25 cellular contexts compared by ENCODE assay signal in the genomic region with DNA sequence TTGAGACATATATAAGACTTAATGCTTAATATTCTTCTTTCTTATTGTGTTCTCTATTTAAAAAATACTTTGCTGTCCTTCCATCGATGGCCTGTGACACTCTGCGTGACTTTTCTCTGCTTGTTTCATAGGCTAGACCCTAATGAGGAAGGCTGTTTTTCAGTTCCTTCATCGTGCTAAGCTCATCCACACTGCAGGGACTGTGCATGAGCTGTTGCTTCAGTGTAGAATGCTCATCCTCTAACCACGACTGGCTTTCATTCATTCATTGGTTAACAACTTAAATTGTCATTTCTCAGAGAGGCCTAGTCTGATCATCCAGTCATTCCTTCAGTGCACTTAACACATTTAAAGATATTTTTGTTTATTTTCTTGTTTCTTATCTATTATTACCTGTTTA.
DNase-seq lines count a peak whose midpoint lies in the region; ATAC-seq, FAIRE-seq and TF ChIP-seq lines count a peak whose summit lies in the region.
"Had no signal": no experiment of that assay in that cellular context is flagged by ENCODE, and none has a peak within 500 bp of the region (broad histone marks: within the 10 kb centered on the region; RNA-seq: fewer than 3 reads in every experiment).

No MANE protein-coding gene starts in this region.

- no peak overlapping the region for H2AFZ ChIP-seq in OCI-LY3 (ENCODE audit: low read depth, low read length)
- H2AFZ ChIP-seq: GM23338 had no signal

- peak overlapping the region; percentile 23; the same call in 1 of the 2 replicates for H3K4me3 ChIP-seq in OCI-LY3 (ENCODE audit: low read length)
- H3K4me3 ChIP-seq: A549; BLaER1 treated with 17β-estradiol and CSF1 and Interleukin-3, amounts not matched to agents 10 nM and 100 nM; GM23338 had no signal

- TF ChIP-seq CTCF in OCI-LY3 (IDR thresholded peaks at IDR 0.05; ENCODE audit: low read depth, low read length), result no peak

- no peak overlapping the region for H3K4me3 Mint-ChIP-seq in stimulated activated memory B cell treated with anti-CD40 and anti-IgM and Interleukin-4, amounts not matched to agents 10 μg/mL and 1 μg/mL and 100 μg/mL, for 72 hours
- H3K4me3 Mint-ChIP-seq: CD14-positive monocyte; CD4-positive, alpha-beta T cell; CD8-positive, alpha-beta memory T cell; GM23338; H9 had no signal

- no peaks in the 10 kb centered on the region for H3K79me2 ChIP-seq in OCI-LY3 (ENCODE audit: low read length)

- H3K4me1 Mint-ChIP-seq in stimulated activated memory B cell treated with anti-CD40 and anti-IgM and Interleukin-4, amounts not matched to agents 10 μg/mL and 1 μg/mL and 100 μg/mL, for 72 hours, result no peaks in the 10 kb centered on the region
- H3K4me1 Mint-ChIP-seq: CD14-positive monocyte; CD8-positive, alpha-beta memory T cell; H9 had no signal

- no peaks in the 10 kb centered on the region for H3K36me3 ChIP-seq in OCI-LY3 (replicated peaks; ENCODE audit: low read depth, low read length)
- H3K36me3 ChIP-seq: BE2C; BLaER1 treated with 17β-estradiol and CSF1 and Interleukin-3, amounts not matched to agents 10 nM and 100 nM had no signal

- peak overlapping the region; percentile 45 for H3K4me2 ChIP-seq in OCI-LY3 (ENCODE audit: low read length)
- H3K4me2 ChIP-seq: A549; BLaER1 treated with 17β-estradiol and CSF1 and Interleukin-3, amounts not matched to agents 10 nM and 100 nM; GM23338 had no signal

- no peaks in the 10 kb centered on the region for H3K27me3 ChIP-seq in OCI-LY3 (ENCODE audit: low read depth, low read length)
- H3K27me3 ChIP-seq: BE2C; BLaER1 treated with 17β-estradiol and CSF1 and Interleukin-3, amounts not matched to agents 10 nM and 100 nM had no signal

- H3K27ac ChIP-seq in OCI-LY3 (ENCODE audit: low read length), result no peak overlapping the region
- H3K27ac ChIP-seq: A549; BLaER1 treated with 17β-estradiol and CSF1 and Interleukin-3, amounts not matched to agents 10 nM and 100 nM had no signal

- no peaks in the 10 kb centered on the region for H3K9me3 ChIP-seq in OCI-LY3 (ENCODE audit: insufficient read depth, low read length)
- H3K9me3 ChIP-seq: A549; BE2C; BLaER1 treated with 17β-estradiol and CSF1 and Interleukin-3, amounts not matched to agents 10 nM and 100 nM had no signal

- H3K27me3 Mint-ChIP-seq in stimulated activated memory B cell treated with anti-CD40 and anti-IgM and Interleukin-4, amounts not matched to agents 10 μg/mL and 1 μg/mL and 100 μg/mL, for 72 hours, result no peaks in the 10 kb centered on the region
- H3K27me3 Mint-ChIP-seq: CD4-positive, alpha-beta T cell; CD8-positive, alpha-beta memory T cell had no signal

- peaks cover 16% of the 10 kb centered on the region for H3K4me1 ChIP-seq in OCI-LY3 (ENCODE audit: low read length)
- H3K4me1 ChIP-seq: A549, BE2C had no signal

- DNase-seq in GM12891 (ENCODE audit: insufficient read length, low spot score), result no peak
- DNase-seq in NCI-H524 (lab: John Stamatoyannopoulos, UW), result no peak
- DNase-seq in urothelium cell line (ENCODE audit: low spot score), result no peak
- DNase-seq: 8988T; ACHN; AML-193; BE2C; CD4-positive, alpha-beta T cell; CD8-positive, alpha-beta memory T cell; DMS 273 treated with DMSO at 0.1 percent for 48 hours; DMS53; DMS79 treated with DMSO at 0.1 percent for 48 hours; GF-D8; H9 had no signal

- H3K9me3 Mint-ChIP-seq in stimulated activated memory B cell treated with anti-CD40 and anti-IgM and Interleukin-4, amounts not matched to agents 10 μg/mL and 1 μg/mL and 100 μg/mL, for 72 hours, result no peaks in the 10 kb centered on the region
- H3K9me3 Mint-ChIP-seq: GM23338 had no signal

- no peak overlapping the region for H3K9ac ChIP-seq in OCI-LY3 (ENCODE audit: low read length)
- H3K9ac ChIP-seq: BLaER1 treated with 17β-estradiol and CSF1 and Interleukin-3, amounts not matched to agents 10 nM and 100 nM had no signal

- no peaks in the 10 kb centered on the region for H3K36me3 Mint-ChIP-seq in stimulated activated memory B cell treated with anti-CD40 and anti-IgM and Interleukin-4, amounts not matched to agents 10 μg/mL and 1 μg/mL and 100 μg/mL, for 72 hours
- H3K36me3 Mint-ChIP-seq: CD14-positive monocyte; CD8-positive, alpha-beta memory T cell had no signal

- no peak overlapping the region for H3K27ac Mint-ChIP-seq in stimulated activated memory B cell treated with anti-CD40 and anti-IgM and Interleukin-4, amounts not matched to agents 10 μg/mL and 1 μg/mL and 100 μg/mL, for 72 hours
- H3K27ac Mint-ChIP-seq: CD14-positive monocyte; CD4-positive, alpha-beta T cell; CD8-positive, alpha-beta memory T cell; GM23338 had no signal

- H4K20me1 ChIP-seq in OCI-LY3 (ENCODE audit: insufficient read depth, low read length), result no peaks in the 10 kb centered on the region
- H4K20me1 ChIP-seq: BLaER1 treated with 17β-estradiol and CSF1 and Interleukin-3, amounts not matched to agents 10 nM and 100 nM had no signal

- TF ChIP-seq POLR2A in GM12891 (IDR thresholded peaks at IDR 0.05; ENCODE audit: low read depth, low read length), result no peak

- no peak for FAIRE-seq in GM12891 (lab: Jason Lieb, UNC)
- FAIRE-seq in urothelium cell line (lab: Jason Lieb, UNC), result no peak
- FAIRE-seq: A549, D721Med, GM19239 had no signal

- peak; percentile 48 for ATAC-seq in HG02852 (IDR thresholded peaks at IDR 0.05; ENCODE audit: unreplicated experiment)
- peak; percentile 71 for ATAC-seq in stimulated activated memory B cell treated with anti-CD40 and anti-IgM and Interleukin-4, amounts not matched to agents 10 μg/mL and 1 μg/mL and 100 μg/mL, for 72 hours
- ATAC-seq in GM21447 (IDR thresholded peaks at IDR 0.05; ENCODE audit: unreplicated experiment), result no peak
- ATAC-seq: A549, GM23338, HCT116 had no signal

TF ChIP-seq in GM12891, 5 proteins besides CTCF, POLR2A, EP300 and RAD21:
- TF ChIP-seq SPI1 (IDR thresholded peaks at IDR 0.05; ENCODE audit: low read depth, low read length) (peak; percentile 24; the same call in 1 of the 2 replicates), POU2F2 (IDR thresholded peaks at IDR 0.05; ENCODE audit: low read depth, low read length) (no peak), POLR2AphosphoS5 (IDR thresholded peaks at IDR 0.05; ENCODE audit: low read depth, low read length) (no peak)
